17 cellular contexts compared by ENCODE assay signal in the genomic region with DNA sequence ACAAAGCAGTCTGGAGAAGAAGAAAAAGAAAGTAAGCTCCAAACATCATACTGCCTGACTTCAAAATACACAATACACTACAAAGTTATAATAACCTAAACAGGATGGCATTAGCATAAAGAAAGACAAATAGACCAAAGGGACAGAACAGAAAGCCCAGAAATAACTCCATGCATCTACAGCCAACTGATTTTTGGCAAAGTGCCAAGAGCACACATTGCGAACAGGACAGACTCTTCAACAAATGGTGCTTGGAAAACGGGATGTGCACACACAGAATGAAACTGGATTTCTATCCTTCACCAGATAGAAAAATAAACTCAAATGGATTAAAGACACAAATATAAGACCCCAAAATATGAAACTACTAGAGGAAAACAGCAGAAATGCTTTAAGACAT.
DNase-seq lines count a peak whose midpoint lies in the region; ATAC-seq, FAIRE-seq and TF ChIP-seq lines count a peak whose summit lies in the region.
"Had no signal": no experiment of that assay in that cellular context is flagged by ENCODE, and none has a peak within 500 bp of the region (broad histone marks: within the 10 kb centered on the region; RNA-seq: fewer than 3 reads in every experiment).

No MANE protein-coding gene starts in this region.

- H3K27me3 ChIP-seq in SK-N-SH (ENCODE audit: insufficient read depth) (no peaks in the 10 kb centered on the region), small intestine (ENCODE audit: control insufficient read depth in 2 of 2, insufficient read depth in 2 of 2, low read length in 2 of 2) (no peaks in the 10 kb centered on the region)
- H3K27me3 ChIP-seq: upper lobe of left lung had no signal

- DNase-seq in SK-N-SH = no peak
- peak; percentile 12 for DNase-seq in OCI-M1 (lab: John Stamatoyannopoulos, UW)
- DNase-seq in fibroblast of peridontal ligament (ENCODE audit: extremely low read depth) = peak; percentile 42
- DNase-seq in small intestine = peak; percentile 11
- no peak for DNase-seq in T-helper 1 cell
- DNase-seq: ACHN; activated CD4-positive, alpha-beta T cell treated with anti-CD3 and anti-CD28 coated beads, Interleukin-2, amount 10 ng/mL, durations not matched to agents 7 days and 5 days; DMS79 treated with DMSO at 0.1 percent for 48 hours; Karpas-422; naive thymus-derived CD4-positive, alpha-beta T cell; upper lobe of left lung had no signal

- POLR2A ChIA-PET in SK-N-SH (lab: Yijun Ruan, JAX) = interaction anchor here (1.1 kb wide), 1 partner anchor 158 kb away, joined by 3 read pairs; the partner anchor contains the start of gene CDK20

- H3K4me3 ChIP-seq in SK-N-SH (ENCODE audit: low read depth in 2 of 2, low read length in 1 of 2) (no peak overlapping the region), small intestine (ENCODE audit: low read depth in 1 of 2, low read length in 2 of 2) (no peak overlapping the region)
- H3K4me3 ChIP-seq: upper lobe of left lung had no signal

- TF ChIP-seq EP300 in SK-N-SH (IDR thresholded peaks at IDR 0.05; ENCODE audit: borderline replicate concordance in 1 of 2, low read depth in 1 of 2, low read length in 1 of 2) = no peak

- no peak for TF ChIP-seq RAD21 in SK-N-SH (IDR thresholded peaks at IDR 0.05; ENCODE audit: low read length)

- ATAC-seq in SK-N-SH treated with all-trans-retinoic acid at 6 μM for 48 hours (no peak), HG03342 (IDR thresholded peaks at IDR 0.05; ENCODE audit: unreplicated experiment) (no peak), GM21786 (IDR thresholded peaks at IDR 0.05; ENCODE audit: unreplicated experiment) (no peak)
- ATAC-seq: activated T-helper 17 cell treated with anti-CD3 and anti-CD28 coated beads, Interleukin-2, amount 50 U/mL, for 72 hours; naive thymus-derived CD4-positive, alpha-beta T cell had no signal

- H3K27ac ChIP-seq in SK-N-SH (ENCODE audit: low read depth in 2 of 2, low read length in 1 of 2) (no peak overlapping the region), small intestine (ENCODE audit: low read depth in 1 of 2, low read length in 1 of 2) (no peak overlapping the region)
- H3K27ac ChIP-seq: upper lobe of left lung had no signal

- WGBS in SK-N-SH (ENCODE audit: low lambda C conversion rate) = 7% methylated on average over 2 of the region's 2 CpGs
- WGBS in small intestine, 3 donors = 3 to 8% (median 5%) methylated on average over 2 of the region's 2 CpGs

- H3K79me2 ChIP-seq in SK-N-SH (ENCODE audit: insufficient read depth) = no peaks in the 10 kb centered on the region

- H3F3A ChIP-seq in SK-N-SH (replicated peaks; ENCODE audit: insufficient read depth) = no peaks in the 10 kb centered on the region

- CTCF ChIA-PET in SK-N-SH (lab: Yijun Ruan, JAX) = interaction anchor here (0.9 to 1.6 kb wide), 2 partner anchors 35 to 131 kb away, joined by 3 to 7 read pairs; no protein-coding TSS in a partner anchor

- no peak for TF ChIP-seq CTCF in SK-N-SH (IDR thresholded peaks at IDR 0.05)

- no peaks in the 10 kb centered on the region for H4K20me1 ChIP-seq in SK-N-SH (ENCODE audit: insufficient read depth)

- no peak for FAIRE-seq in small intestine (lab: Jason Lieb, UNC)
- FAIRE-seq: bronchial epithelial cell, GM12892 had no signal

- H3K9me3 ChIP-seq in SK-N-SH = no peaks in the 10 kb centered on the region
- no peaks in the 10 kb centered on the region for H3K9me3 ChIP-seq in small intestine (ENCODE audit: control insufficient read depth, low read depth)
- H3K9me3 ChIP-seq: upper lobe of left lung had no signal

- H3K4me1 ChIP-seq in SK-N-SH (ENCODE audit: control insufficient read depth in 1 of 2, insufficient read depth in 2 of 2, low read depth in 1 of 2, low read length in 1 of 2) (no peaks in the 10 kb centered on the region), small intestine (ENCODE audit: control insufficient read depth in 2 of 2, insufficient read depth in 1 of 2, low read depth in 1 of 2, low read length in 1 of 2) (no peaks in the 10 kb centered on the region)

- H3K36me3 ChIP-seq in SK-N-SH (replicated peaks in 1 of 2; ENCODE audit: control insufficient read depth in 1 of 2, insufficient read depth in 2 of 2, low read length in 1 of 2) (no peaks in the 10 kb centered on the region), small intestine (ENCODE audit: control insufficient read depth in 2 of 2, insufficient read depth in 2 of 2, low read length in 2 of 2) (no peaks in the 10 kb centered on the region)
- H3K36me3 ChIP-seq: upper lobe of left lung had no signal

- H3K9me2 ChIP-seq in SK-N-SH = no peaks in the 10 kb centered on the region

- H3K4me2 ChIP-seq in SK-N-SH = no peak overlapping the region

- H3K9ac ChIP-seq in SK-N-SH = no peak overlapping the region

- H2AFZ ChIP-seq in SK-N-SH (ENCODE audit: low read depth) = no peak overlapping the region

TF ChIP-seq in SK-N-SH, 30 proteins besides CTCF, POLR2A, EP300 and RAD21:
- TF ChIP-seq NFIC (IDR thresholded peaks at IDR 0.05; ENCODE audit: borderline replicate concordance) (peak; percentile 40; the same call in 1 of the 2 replicates), ZBTB33 (IDR thresholded peaks at IDR 0.05; ENCODE audit: borderline replicate concordance, low read depth) (no peak)

TF ChIP-seq in SK-N-SH treated with all-trans-retinoic acid at 6 μM for 48 hours, 23 proteins besides CTCF, POLR2A, EP300 and RAD21:
- no peak for TF ChIP-seq ZFP3 (CRISPR knock-in tag; IDR thresholded peaks at IDR 0.05)
- TF ChIP-seq GLIS3 (CRISPR knock-in tag; IDR thresholded peaks at IDR 0.05) = no peak
- no peak for TF ChIP-seq ZNF565 (CRISPR knock-in tag; conservative IDR thresholded peaks at IDR 0.05; ENCODE audit: low read depth)
- TF ChIP-seq TOX (CRISPR knock-in tag; IDR thresholded peaks at IDR 0.05; ENCODE audit: borderline replicate concordance) = no peak
- TF ChIP-seq ESRRG (CRISPR knock-in tag; IDR thresholded peaks at IDR 0.05) = no peak
- TF ChIP-seq, protein P1, sequence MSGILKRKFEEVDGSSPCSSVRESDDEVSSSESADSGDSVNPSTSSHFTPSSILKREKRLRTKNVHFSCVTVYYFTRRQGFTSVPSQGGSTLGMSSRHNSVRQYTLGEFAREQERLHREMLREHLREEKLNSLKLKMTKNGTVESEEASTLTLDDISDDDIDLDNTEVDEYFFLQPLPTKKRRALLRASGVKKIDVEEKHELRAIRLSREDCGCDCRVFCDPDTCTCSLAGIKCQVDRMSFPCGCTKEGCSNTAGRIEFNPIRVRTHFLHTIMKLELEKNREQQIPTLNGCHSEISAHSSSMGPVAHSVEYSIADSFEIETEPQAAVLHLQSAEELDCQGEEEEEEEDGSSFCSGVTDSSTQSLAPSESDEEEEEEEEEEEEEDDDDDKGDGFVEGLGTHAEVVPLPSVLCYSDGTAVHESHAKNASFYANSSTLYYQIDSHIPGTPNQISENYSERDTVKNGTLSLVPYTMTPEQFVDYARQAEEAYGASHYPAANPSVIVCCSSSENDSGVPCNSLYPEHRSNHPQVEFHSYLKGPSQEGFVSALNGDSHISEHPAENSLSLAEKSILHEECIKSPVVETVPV (CRISPR knock-in tag; IDR thresholded peaks at IDR 0.05) = no peak
- no peak for TF ChIP-seq SNAI2 (CRISPR knock-in tag; IDR thresholded peaks at IDR 0.05)
- no peak for TF ChIP-seq ZNF70 (CRISPR knock-in tag; IDR thresholded peaks at IDR 0.05)
- TF ChIP-seq ZC3H10 (CRISPR knock-in tag; IDR thresholded peaks at IDR 0.05) = no peak
- TF ChIP-seq ARNTL (CRISPR knock-in tag; IDR thresholded peaks at IDR 0.05; ENCODE audit: borderline replicate concordance, low read depth) = no peak
- TF ChIP-seq TCF4 (CRISPR knock-in tag; IDR thresholded peaks at IDR 0.05; ENCODE audit: borderline replicate concordance) = no peak
- TF ChIP-seq RARB (CRISPR knock-in tag; IDR thresholded peaks at IDR 0.05) = no peak
- TF ChIP-seq ZNF8 (CRISPR knock-in tag; IDR thresholded peaks at IDR 0.05) = no peak

Comparison
In these comparisons a context has a peak if more than half of its experiments do, and no peak if none do; other contexts are left out.
1. DNase-seq: peak in OCI-M1 (single experiment), fibroblast of peridontal ligament (single experiment) and small intestine (single experiment); none in SK-N-SH (single experiment) and T-helper 1 cell (0 of 5).